1 cellular context compared by ENCODE assay signal in genomic region chr11:119106564-119107537, GRCh38.
TF ChIP-seq lines count a peak whose summit lies in the region.

Gene C2CD2L (plus strand): TSS chr11:119107344. CDS start chr11:119107742, 398 bp downstream.

TF ChIP-seq in WTC11, 78 proteins besides CTCF, POLR2A, EP300 and RAD21 (continued from another document):
- TF ChIP-seq, protein P1, sequence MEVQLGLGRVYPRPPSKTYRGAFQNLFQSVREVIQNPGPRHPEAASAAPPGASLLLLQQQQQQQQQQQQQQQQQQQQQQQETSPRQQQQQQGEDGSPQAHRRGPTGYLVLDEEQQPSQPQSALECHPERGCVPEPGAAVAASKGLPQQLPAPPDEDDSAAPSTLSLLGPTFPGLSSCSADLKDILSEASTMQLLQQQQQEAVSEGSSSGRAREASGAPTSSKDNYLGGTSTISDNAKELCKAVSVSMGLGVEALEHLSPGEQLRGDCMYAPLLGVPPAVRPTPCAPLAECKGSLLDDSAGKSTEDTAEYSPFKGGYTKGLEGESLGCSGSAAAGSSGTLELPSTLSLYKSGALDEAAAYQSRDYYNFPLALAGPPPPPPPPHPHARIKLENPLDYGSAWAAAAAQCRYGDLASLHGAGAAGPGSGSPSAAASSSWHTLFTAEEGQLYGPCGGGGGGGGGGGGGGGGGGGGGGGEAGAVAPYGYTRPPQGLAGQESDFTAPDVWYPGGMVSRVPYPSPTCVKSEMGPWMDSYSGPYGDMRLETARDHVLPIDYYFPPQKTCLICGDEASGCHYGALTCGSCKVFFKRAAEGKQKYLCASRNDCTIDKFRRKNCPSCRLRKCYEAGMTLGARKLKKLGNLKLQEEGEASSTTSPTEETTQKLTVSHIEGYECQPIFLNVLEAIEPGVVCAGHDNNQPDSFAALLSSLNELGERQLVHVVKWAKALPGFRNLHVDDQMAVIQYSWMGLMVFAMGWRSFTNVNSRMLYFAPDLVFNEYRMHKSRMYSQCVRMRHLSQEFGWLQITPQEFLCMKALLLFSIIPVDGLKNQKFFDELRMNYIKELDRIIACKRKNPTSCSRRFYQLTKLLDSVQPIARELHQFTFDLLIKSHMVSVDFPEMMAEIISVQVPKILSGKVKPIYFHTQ (CRISPR knock-in tag; IDR thresholded peaks at IDR 0.05): no peak
- TF ChIP-seq, protein P2, sequence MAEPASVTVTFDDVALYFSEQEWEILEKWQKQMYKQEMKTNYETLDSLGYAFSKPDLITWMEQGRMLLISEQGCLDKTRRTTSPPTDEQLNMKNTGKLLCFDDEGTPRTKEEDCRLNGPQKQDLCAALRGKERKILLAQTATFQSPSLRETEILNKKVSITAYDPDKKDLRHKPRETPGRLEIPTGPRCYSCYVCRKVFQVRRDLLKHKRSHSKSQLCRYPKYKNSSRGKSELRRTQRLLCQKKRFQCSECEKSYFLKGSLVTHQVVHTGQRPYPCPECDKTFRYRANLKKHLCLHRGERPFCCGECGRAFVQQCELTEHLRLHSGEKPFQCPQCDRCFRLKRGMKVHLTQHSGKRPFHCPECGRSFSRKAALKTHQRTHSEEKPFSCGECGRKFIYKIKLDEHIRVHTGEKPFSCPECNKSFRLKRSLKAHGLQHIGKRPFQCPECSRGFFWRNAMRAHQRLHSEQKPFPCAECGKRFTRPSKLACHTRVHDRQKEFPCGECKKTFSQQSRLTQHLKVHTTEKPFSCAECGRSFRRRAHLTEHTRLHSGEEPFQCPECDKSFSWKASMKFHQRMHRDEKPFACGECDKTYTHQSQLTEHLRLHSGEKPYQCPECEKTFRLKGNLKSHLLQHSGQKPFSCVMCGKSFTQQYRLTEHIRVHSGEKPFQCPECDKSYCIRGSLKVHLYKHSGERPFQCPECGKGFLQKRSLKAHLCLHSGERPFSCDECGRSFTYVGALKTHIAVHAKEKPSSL (CRISPR knock-in tag; conservative IDR thresholded peaks at IDR 0.05): no peak
- TF ChIP-seq ZNF263 (CRISPR knock-in tag; IDR thresholded peaks at IDR 0.05; ENCODE audit: low read depth) (peak; percentile 54; the same call in 1 of the 2 replicates), FOXK1 (CRISPR knock-in tag; IDR thresholded peaks at IDR 0.05) (peak; percentile 66), SP1 (CRISPR knock-in tag; conservative IDR thresholded peaks at IDR 0.05) (peak; percentile 47; the same call in 1 of the 2 replicates), ZNF121 (CRISPR knock-in tag; IDR thresholded peaks at IDR 0.05) (no peak), ESRRA (CRISPR knock-in tag; IDR thresholded peaks at IDR 0.05; ENCODE audit: borderline replicate concordance) (no peak), OVOL2 (CRISPR knock-in tag; IDR thresholded peaks at IDR 0.05; ENCODE audit: borderline replicate concordance) (no peak)
